Comparison of ENCODE assay signal across 8 cellular contexts in the genomic region with DNA sequence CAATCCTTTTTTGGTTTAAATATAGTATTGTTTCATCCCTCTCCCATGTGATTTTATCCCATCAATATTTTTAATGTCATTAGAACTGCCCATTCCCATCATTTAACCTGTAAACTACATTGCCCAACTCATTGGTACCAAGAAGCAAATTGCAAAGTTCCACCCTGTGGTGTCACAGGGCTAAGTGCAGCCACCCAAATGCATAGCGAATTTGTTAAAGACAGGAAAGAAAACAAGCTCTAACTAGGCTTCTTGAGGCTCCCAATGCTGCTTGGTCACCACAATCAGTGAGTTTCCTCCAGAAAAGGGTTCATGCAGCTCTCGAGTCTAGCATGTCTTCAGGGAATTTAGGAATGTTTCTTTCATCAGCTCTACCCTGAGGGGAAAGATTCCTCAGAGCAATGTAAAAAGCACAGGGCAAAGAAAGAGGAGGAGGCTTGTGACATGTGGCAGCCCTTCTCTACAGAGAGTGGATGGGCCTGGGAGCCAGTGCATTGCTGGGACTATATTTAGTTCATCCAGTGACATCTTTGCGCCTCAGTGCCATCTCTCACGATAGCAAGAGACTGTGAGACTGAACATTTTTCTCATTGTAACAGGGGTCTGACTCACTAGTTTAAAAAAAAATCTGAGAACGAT. TPM values are rescaled to one million over a fixed set of nuclear protein-coding genes. Genes with fewer than 3 reads are reported as not detected.
DNase-seq lines count a peak whose midpoint lies in the region; ATAC-seq and TF ChIP-seq lines count a peak whose summit lies in the region.

No MANE protein-coding gene starts in this region.

- H3K4me3 Mint-ChIP-seq in CD4-positive, alpha-beta T cell = no peak overlapping the region

- H3K27me3 ChIP-seq in CD4-positive, alpha-beta T cell (ENCODE audit: control insufficient read depth, insufficient read depth, low read length) = no peaks in the 10 kb centered on the region

- no peak for TF ChIP-seq CTCF in CD4-positive, alpha-beta T cell (IDR thresholded peaks at IDR 0.05)

- ATAC-seq in GM21576 (IDR thresholded peaks at IDR 0.05; ENCODE audit: unreplicated experiment) = peak; percentile 46
- ATAC-seq in CD4-positive, alpha-beta T cell (ENCODE audit: poor library complexity) = no peak

- H3K36me3 Mint-ChIP-seq in CD4-positive, alpha-beta T cell (ENCODE audit: low read depth) = no peaks in the 10 kb centered on the region

- in situ Hi-C loops in SK-MEL-5 (cut with HindIII; ENCODE audit: low pct_unique_long_range_greater_than_20kb, low sequenced_read_pairs) = no loop called here

- POLR2A ChIA-PET in CD4-positive, alpha-beta T cell (lab: Charles Lee) = no interaction called here

- intact Hi-C loops in CD4-positive, alpha-beta T cell (cut with DNase I, micrococcal nuclease) = no loop called here

- H3K9me3 ChIP-seq in CD4-positive, alpha-beta T cell (ENCODE audit: control insufficient read depth, low read length) = no peaks in the 10 kb centered on the region

- no peaks in the 10 kb centered on the region for H3K9me3 Mint-ChIP-seq in CD4-positive, alpha-beta T cell

- no peaks in the 10 kb centered on the region for H3K27me3 Mint-ChIP-seq in CD4-positive, alpha-beta T cell

- H3K27ac ChIP-seq in CD4-positive, alpha-beta T cell (ENCODE audit: low read depth, low read length) = no peak overlapping the region

- CTCF ChIA-PET in CD4-positive, alpha-beta T cell (lab: Charles Lee) = interaction anchor here (1.2 kb wide), 1 partner anchor 13 kb away, joined by 3 read pairs; no protein-coding TSS in a partner anchor

- DNase-seq in AG08396 (ENCODE audit: low spot score) = peak; percentile 39
- peak; percentile 88 for DNase-seq in SK-MEL-5 (ENCODE audit: low read depth, low spot score)
- DNase-seq in iris pigment epithelial cell (ENCODE audit: low read depth) = peak; percentile 33
- DNase-seq in CD4-positive, alpha-beta T cell = no peak
- DNase-seq in effector CD4-positive, alpha-beta T cell = no peak
- no peak for DNase-seq in activated effector memory CD4-positive, alpha-beta T cell treated with Interleukin-2 at 50 U/mL for 16 hours
- no peak for DNase-seq in NCI-H526 (lab: John Stamatoyannopoulos, UW)

- H3K4me1 Mint-ChIP-seq in CD4-positive, alpha-beta T cell (ENCODE audit: low read depth) = peaks cover 4% of the 10 kb centered on the region

- H3K27ac Mint-ChIP-seq in CD4-positive, alpha-beta T cell = no peak overlapping the region

RNA-seq across cellular contexts. Expression of a gene that starts 58.1 kb away (rescaled TPM):
- 18.2 and 18.5 TPM in 2 replicates for total RNA-seq in SK-MEL-5 (2014; rRNA removed; shearing (Covaris generic))
- 26.1 and 34.8 TPM in 2 replicates for polyA plus RNA-seq in SK-MEL-5 (2015; cell fraction: cytosol; rRNA removed)
- 10.9 and 12.8 TPM in 2 replicates for polyA plus RNA-seq in SK-MEL-5 (2015; cell fraction: nucleus; rRNA removed)
- total RNA-seq in CD4-positive, alpha-beta T cell = not detected

Comparison
In these comparisons a context has a peak if more than half of its experiments do, and no peak if none do; other contexts are left out.
1. DNase-seq: peak in AG08396 (single experiment), SK-MEL-5 (single experiment) and iris pigment epithelial cell (single experiment); none in CD4-positive, alpha-beta T cell (0 of 10), effector CD4-positive, alpha-beta T cell (single experiment), activated effector memory CD4-positive, alpha-beta T cell treated with Interleukin-2 at 50 U/mL for 16 hours (single experiment) and NCI-H526 (0 of 2).
2. RNA of a gene that starts 58.1 kb away (total RNA-seq): 18.2 to 18.5 TPM in SK-MEL-5; not detected in CD4-positive, alpha-beta T cell; every median in the first group is over 10 times any median in the second.